Comparison of ENCODE assay signal across 21 cellular contexts in the genomic region with DNA sequence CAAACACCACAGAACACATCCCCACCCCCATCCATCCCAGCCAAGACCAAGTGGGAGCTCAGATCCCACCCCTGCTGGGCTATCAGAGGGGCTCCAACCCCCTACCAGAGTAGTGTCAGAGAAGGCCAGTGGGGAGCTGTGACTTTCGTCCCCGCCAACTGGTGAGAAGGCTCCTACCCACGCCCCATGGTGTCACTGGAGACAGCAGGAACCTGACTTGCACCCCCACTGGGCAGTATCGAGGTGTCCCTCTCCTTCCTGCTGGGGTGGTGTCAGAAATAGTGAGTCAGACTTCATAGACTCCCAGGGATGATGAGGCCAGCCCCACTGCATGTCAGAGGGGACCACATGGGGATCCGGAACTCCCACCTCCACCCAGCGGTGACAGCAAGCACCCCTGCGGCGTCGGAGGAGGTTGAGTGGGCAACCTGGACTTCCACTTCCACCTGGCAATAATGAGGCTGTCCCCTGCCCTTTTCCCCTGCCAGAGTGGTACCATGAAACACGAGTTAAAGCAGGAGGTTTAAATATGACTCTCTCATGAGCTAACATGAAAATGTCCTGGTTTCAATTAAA.
"Had no signal": no experiment of that assay in that cellular context is flagged by ENCODE, and none has a peak within 500 bp of the region (broad histone marks: within the 10 kb centered on the region; RNA-seq: fewer than 3 reads in every experiment).

No MANE protein-coding gene starts in this region.

- H3K27ac Mint-ChIP-seq: dendritic cell treated with granulocyte-macrophage colony-stimulating factor and Interleukin-4, amounts not matched to agents 40 ng/mL and 50 ng/mL, for 4 days; effector memory CD8-positive, alpha-beta T cell; naive B cell; nephron; type B pancreatic cell had no signal

- H3K27me3 Mint-ChIP-seq: dendritic cell treated with granulocyte-macrophage colony-stimulating factor and Interleukin-4, amounts not matched to agents 40 ng/mL and 50 ng/mL, for 4 days; naive B cell; type B pancreatic cell had no signal

- DNase-seq: effector memory CD8-positive, alpha-beta T cell; foreskin keratinocyte; kidney; left cardiac atrium; left ventricle myocardium superior; mesenchymal stem cell; naive B cell; psoas muscle; retina; sigmoid colon; stimulated activated naive CD4-positive, alpha-beta T cell; stomach; substantia nigra had no signal

- H3K36me3 ChIP-seq: sigmoid colon, stomach, uterus had no signal

- H3K9me3 ChIP-seq: psoas muscle, sigmoid colon, stomach, uterus had no signal

- H3K4me1 Mint-ChIP-seq: naive B cell had no signal

- H3K4me3 ChIP-seq: hepatocyte, lung, psoas muscle, sigmoid colon, skin epidermis, stomach, uterus had no signal

- H3K27me3 ChIP-seq: foreskin keratinocyte, hepatocyte, sigmoid colon, stomach, uterus had no signal

- H3K4me1 ChIP-seq: stomach, uterus had no signal

- ATAC-seq: effector memory CD8-positive, alpha-beta T cell; foreskin keratinocyte; left cardiac atrium; left ventricle myocardium superior; psoas muscle had no signal

- H3K27ac ChIP-seq: epithelial cell of prostate, foreskin keratinocyte, hepatocyte, psoas muscle, sigmoid colon, skin epidermis, stomach, uterus had no signal

- H3K4me3 Mint-ChIP-seq: dendritic cell treated with granulocyte-macrophage colony-stimulating factor and Interleukin-4, amounts not matched to agents 40 ng/mL and 50 ng/mL, for 4 days; effector memory CD8-positive, alpha-beta T cell; naive B cell; nephron; type B pancreatic cell had no signal
